Comparison of ENCODE assay signal across 8 cellular contexts in the genomic region with DNA sequence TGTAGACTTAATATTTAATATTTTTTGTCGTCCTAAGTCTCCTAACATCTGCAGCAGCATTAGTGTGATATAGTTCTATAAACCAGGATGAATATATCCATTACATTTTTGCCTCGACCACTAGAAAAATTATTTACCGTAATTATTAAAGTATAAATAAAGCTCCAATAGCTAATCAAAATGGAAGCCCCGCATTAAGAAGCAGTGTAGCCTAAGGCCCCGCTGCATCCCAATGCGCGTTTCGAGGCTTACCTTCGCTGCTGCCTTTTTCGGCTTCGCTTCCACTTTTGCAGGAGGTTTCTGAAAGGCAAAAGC. TPM values are rescaled to one million over a fixed set of nuclear protein-coding genes. Genes with fewer than 3 reads are reported as not detected.
DNase-seq lines count a peak whose midpoint lies in the region; ATAC-seq and TF ChIP-seq lines count a peak whose summit lies in the region.

No MANE protein-coding gene starts in this region.

- H3K36me3 ChIP-seq in OCI-LY3 (replicated peaks; ENCODE audit: low read depth, low read length) (peaks cover 41% of the 10 kb centered on the region), neuron (ENCODE audit: insufficient read depth, low read length) (peaks cover 45% of the 10 kb centered on the region)

- H3K9me3 Mint-ChIP-seq in effector memory CD8-positive, alpha-beta T cell, result no peaks in the 10 kb centered on the region

- H3K36me3 Mint-ChIP-seq in effector memory CD8-positive, alpha-beta T cell (ENCODE audit: insufficient read depth), result peaks cover 61% of the 10 kb centered on the region

- H3K4me2 ChIP-seq in OCI-LY3 (ENCODE audit: low read length), result peak overlapping the region; percentile 83

- peak overlapping the region; percentile 87 to 93 for H3K27ac Mint-ChIP-seq in effector memory CD8-positive, alpha-beta T cell

- H3K4me1 ChIP-seq in OCI-LY3 (ENCODE audit: low read length), result peaks cover 21% of the 10 kb centered on the region
- H3K4me1 ChIP-seq in neuron (ENCODE audit: insufficient read depth, low read length), result peaks cover 23% of the 10 kb centered on the region

- no peaks in the 10 kb centered on the region for H3K27me3 ChIP-seq in OCI-LY3 (ENCODE audit: low read depth, low read length)
- H3K27me3 ChIP-seq in neuron (ENCODE audit: insufficient read depth, low read length), result no peaks in the 10 kb centered on the region

- H3K4me1 Mint-ChIP-seq in effector memory CD8-positive, alpha-beta T cell (ENCODE audit: low read depth in 2 of 2), result peaks cover 29% of the 10 kb centered on the region in 2 donors

- H3K79me2 ChIP-seq in OCI-LY3 (ENCODE audit: low read length), result peaks cover 42% of the 10 kb centered on the region

- peaks cover 0 to 6% of the 10 kb centered on the region in 2 donors for H3K27me3 Mint-ChIP-seq in effector memory CD8-positive, alpha-beta T cell

- H2AFZ ChIP-seq in OCI-LY3 (ENCODE audit: low read depth, low read length) (no peak overlapping the region), neuron (ENCODE audit: low read depth, low read length) (no peak overlapping the region)

- TF ChIP-seq CTCF in OCI-LY3 (IDR thresholded peaks at IDR 0.05; ENCODE audit: low read depth, low read length), result no peak

- H3K4me3 ChIP-seq in OCI-LY3 (ENCODE audit: low read length) (peak overlapping the region; percentile 89), neuron (ENCODE audit: low read length) (peak overlapping the region; percentile 89)

- H3K9me3 ChIP-seq in OCI-LY3 (ENCODE audit: insufficient read depth, low read length) (no peaks in the 10 kb centered on the region), neuron (ENCODE audit: low read length) (peaks cover 2% of the 10 kb centered on the region)

- ATAC-seq in effector memory CD8-positive, alpha-beta T cell (replicated peaks), result peak; percentile 0

- H3K9ac ChIP-seq in OCI-LY3 (ENCODE audit: low read length), result peak overlapping the region; percentile 76

- H3K27ac ChIP-seq in OCI-LY3 (ENCODE audit: low read length), result peak overlapping the region; percentile 76

- H3K4me3 Mint-ChIP-seq in effector memory CD8-positive, alpha-beta T cell, result peak overlapping the region; percentile 89 to 91

- H4K20me1 ChIP-seq in OCI-LY3 (ENCODE audit: insufficient read depth, low read length), result peaks cover 22% of the 10 kb centered on the region

- peak; percentile 67 for DNase-seq in NCI-H82 (lab: John Stamatoyannopoulos, UW)
- no peak for DNase-seq in NCI-H82 treated with DMSO at 0.1 percent for 48 hours (lab: John Stamatoyannopoulos, UW; ENCODE audit: unreplicated experiment)
- DNase-seq in effector memory CD8-positive, alpha-beta T cell, result no peak
- no peak for DNase-seq in SK-N-DZ (ENCODE audit: low spot score)
- no peak for DNase-seq in amniotic stem cell (lab: John Stamatoyannopoulos, UW)
- DNase-seq in DMS 273 treated with DMSO at 0.1 percent for 48 hours (lab: John Stamatoyannopoulos, UW), result no peak

RNA-seq across cellular contexts. Expression of gene HMGN1, which starts 0.9 kb away (rescaled TPM):
- 481 and 505 TPM in 2 replicates for polyA plus RNA-seq in SK-N-DZ (2014; cell fraction: cytosol; rRNA removed)
- 596 and 634 TPM in 2 replicates for polyA plus RNA-seq in SK-N-DZ (2014; cell fraction: nucleus; rRNA removed)

RNA-seq across cellular contexts. Expression of gene BRWD1, which starts 34.6 kb away (rescaled TPM):
- 19.1 and 20.5 TPM in 2 replicates for polyA plus RNA-seq in SK-N-DZ (2014; cell fraction: cytosol; rRNA removed)
- polyA plus RNA-seq in SK-N-DZ (2014; cell fraction: nucleus; rRNA removed), result 27.5 and 31.3 TPM in 2 replicates
